In the genomic region with DNA sequence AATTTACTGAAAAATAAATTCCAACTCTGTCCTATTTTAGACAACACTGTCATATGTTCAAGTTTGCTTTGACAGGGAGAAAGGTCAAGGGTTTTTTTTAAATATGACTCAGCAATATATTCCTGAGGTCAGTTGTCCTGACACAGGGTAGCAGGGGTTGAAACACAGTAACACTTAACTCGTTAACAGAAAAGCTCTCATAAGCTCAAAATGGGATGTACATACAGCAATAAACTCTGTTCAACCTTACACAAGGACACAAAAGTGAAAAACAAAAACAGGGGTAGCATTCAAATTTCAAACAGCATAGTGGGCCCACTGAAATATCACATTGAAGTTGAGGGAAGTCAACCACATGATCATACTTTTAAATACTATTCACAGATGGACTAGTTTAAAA, we compare ENCODE assay signal across 26 cellular contexts.
"Had no signal": no experiment of that assay in that cellular context is flagged by ENCODE, and none has a peak within 500 bp of the region (broad histone marks: within the 10 kb centered on the region; RNA-seq: fewer than 3 reads in every experiment).

No MANE protein-coding gene starts in this region.

- H3K4me3 ChIP-seq: breast epithelium, PC-9 had no signal

- H3K4me2 ChIP-seq: KMS-11, PC-9 had no signal

- H3K9ac ChIP-seq: KMS-11 had no signal

- H3K36me3 ChIP-seq: breast epithelium had no signal

- H3K4me1 ChIP-seq: breast epithelium had no signal

- H3K27me3 ChIP-seq: breast epithelium had no signal

- H3K27ac ChIP-seq: breast epithelium, KMS-11, PC-9, VCaP had no signal

- H3K9me3 ChIP-seq: breast epithelium had no signal

- DNase-seq: activated CD4-positive, alpha-beta memory T cell treated with anti-CD3 and anti-CD28 coated beads, Interleukin-2, amount 10 ng/mL, durations not matched to agents 7 days and 5 days; activated CD4-positive, alpha-beta T cell treated with anti-CD3 and anti-CD28 coated beads for 36 hours; activated CD4-positive, alpha-beta T cell treated with anti-CD3 and anti-CD28 coated beads, Interleukin-2, amount 50 U/mL, for 1 hour; activated CD4-positive, CD25-positive, alpha-beta regulatory T cell; activated naive CD4-positive, alpha-beta T cell treated with anti-CD3 and anti-CD28 coated beads, Interleukin-2, amount 50 U/mL, for 16 hours; activated naive CD8-positive, alpha-beta T cell treated with anti-CD3 and anti-CD28 coated beads, Interleukin-2, amount 10 ng/mL, durations not matched to agents 7 days and 5 days; aorta; caudate nucleus; MV-4-11; NCI-H1092 treated with DMSO at 0.1 percent for 48 hours; NCI-H1417 treated with DMSO at 0.1 percent for 48 hours; NCI-H1694; NCI-H2029; NCI-H2107; NCI-H2171 treated with DMSO at 0.1 percent for 48 hours; NCI-H345; NCI-H510A treated with DMSO at 0.1 percent for 48 hours; NCI-H69; PC-9; SHP77 treated with DMSO at 0.1 percent for 48 hours; T-cell; T-helper 2 cell; T1000 had no signal
